ENCODE assay signal across 7 cellular contexts in the genomic region with DNA sequence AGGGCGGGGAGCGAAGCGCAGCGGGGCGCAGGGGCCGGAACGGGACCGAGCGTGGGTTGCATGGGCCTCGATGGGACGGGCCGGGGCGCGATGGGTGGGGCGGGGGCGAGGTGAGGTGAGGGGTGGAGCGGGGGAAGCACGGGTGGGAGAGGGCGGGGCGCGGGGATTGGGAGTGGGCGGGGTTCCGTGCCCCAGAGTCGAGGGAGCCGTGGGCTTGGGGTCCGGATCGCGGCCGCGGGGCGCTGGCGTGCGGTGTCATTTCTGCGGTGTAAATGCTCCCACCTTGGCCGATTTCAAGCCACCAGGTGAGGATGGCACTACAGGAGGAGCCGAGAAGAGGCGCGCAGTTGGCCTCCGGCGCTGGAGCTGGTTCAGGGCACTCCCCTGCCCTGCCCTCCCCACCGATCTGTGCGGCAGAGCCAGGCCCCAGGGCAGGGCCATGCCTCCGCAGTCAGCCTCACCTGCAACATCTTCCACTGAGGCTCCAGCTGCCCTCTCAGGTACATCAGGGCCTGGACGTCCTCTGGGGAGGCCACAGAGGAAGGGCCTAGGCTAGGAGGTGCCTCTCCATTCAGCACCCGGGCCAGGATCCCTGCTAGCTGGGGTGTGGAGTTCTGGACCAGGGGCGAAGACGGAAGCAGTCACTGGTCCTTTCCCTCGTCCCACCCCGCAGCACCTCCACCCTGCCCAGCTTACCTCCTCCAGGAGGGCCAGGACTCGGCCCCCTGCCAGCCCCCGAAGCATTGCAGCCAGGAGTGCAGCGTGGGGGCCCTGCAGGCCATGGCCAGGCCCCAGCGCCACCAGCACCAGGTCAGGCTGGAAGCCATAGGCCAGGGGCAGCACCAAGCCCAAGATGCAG. TPM values are rescaled to one million over a fixed set of nuclear protein-coding genes. Genes with fewer than 3 reads are reported as not detected.
DNase-seq lines count a peak whose midpoint lies in the region; ATAC-seq and TF ChIP-seq lines count a peak whose summit lies in the region.

No MANE protein-coding gene starts in this region.

- ATAC-seq in GM21367 (IDR thresholded peaks at IDR 0.05; ENCODE audit: unreplicated experiment), result no peak
- ATAC-seq in HG03175 (IDR thresholded peaks at IDR 0.05; ENCODE audit: unreplicated experiment), result no peak

- POLR2A ChIA-PET in HEK293T (lab: Yijun Ruan, JAX), result interaction anchor here (1.0 to 1.2 kb wide), 3 partner anchors 14 to 83 kb away, joined by 3 read pairs; no protein-coding TSS in a partner anchor

- peak overlapping the region; percentile 95 for H3K18ac ChIP-seq in trophoblast cell (ENCODE audit: low read length)

- H3K9ac ChIP-seq in fibroblast of lung (ENCODE audit: insufficient read depth, low read length) (peak overlapping the region; percentile 94), trophoblast cell (ENCODE audit: low read length) (peak overlapping the region; percentile 80)

- H3K27ac ChIP-seq in fibroblast of lung (ENCODE audit: insufficient read depth, low read length) (peak overlapping the region; percentile 88), trophoblast cell (ENCODE audit: low read depth, low read length) (peak overlapping the region; percentile 87)

- H3K4me2 ChIP-seq in fibroblast of lung (ENCODE audit: extremely low read depth, insufficient read depth, low read length) (peak overlapping the region; percentile 98), trophoblast cell (ENCODE audit: low read length) (peak overlapping the region; percentile 90)

- H3K36me3 ChIP-seq in fibroblast of lung (ENCODE audit: control insufficient read depth, insufficient read depth, low read length), result peaks cover 30% of the 10 kb centered on the region
- H3K36me3 ChIP-seq in trophoblast cell (ENCODE audit: control insufficient read depth in 1 of 2, insufficient read depth in 2 of 2, low read length in 2 of 2), result peaks cover 26 to 29% of the 10 kb centered on the region in 2 experiments

- H2AFZ ChIP-seq in fibroblast of lung (ENCODE audit: low read length) (peak overlapping the region; percentile 59), trophoblast cell (ENCODE audit: insufficient read depth, low read length, poor library complexity) (peak overlapping the region; percentile 86)

- H3K9me3 ChIP-seq in fibroblast of lung (ENCODE audit: control insufficient read depth, insufficient read depth, low read depth, low read length) (no peaks in the 10 kb centered on the region), trophoblast cell (ENCODE audit: insufficient read depth, low read depth, low read length) (peaks cover 3% of the 10 kb centered on the region)

- H3K36me3 Mint-ChIP-seq in T-helper 2 cell treated with Interferon-gamma antibody and Interleukin-4, amounts not matched to agents 5 μg/mL and 100 μg/mL, for 36 hours (ENCODE audit: low read depth), result peaks cover 16% of the 10 kb centered on the region

- H2BK120ac ChIP-seq in trophoblast cell (ENCODE audit: insufficient read depth, low read length, poor library complexity), result peak overlapping the region; percentile 52

- no peaks in the 10 kb centered on the region for H4K20me1 ChIP-seq in fibroblast of lung (ENCODE audit: control insufficient read depth, extremely low read depth, insufficient read depth, low read length)

- H3K79me1 ChIP-seq in trophoblast cell (ENCODE audit: low read length), result peaks cover 7% of the 10 kb centered on the region

- H3K4me3 Mint-ChIP-seq in T-helper 2 cell treated with Interferon-gamma antibody and Interleukin-4, amounts not matched to agents 5 μg/mL and 100 μg/mL, for 36 hours, result peak overlapping the region; percentile 100

- H2BK5ac ChIP-seq in trophoblast cell (ENCODE audit: low read depth, low read length, poor library complexity), result peak overlapping the region; percentile 73

- peak overlapping the region; percentile 97 for H4K8ac ChIP-seq in trophoblast cell (ENCODE audit: low read depth, low read length)

- TF ChIP-seq CTCF in fibroblast of lung (conservative IDR thresholded peaks at IDR 0.05 in 1 of 2, IDR thresholded peaks at IDR 0.05 in 1 of 2; ENCODE audit: low read depth in 1 of 2, low read length in 2 of 2), result no peak

- peaks cover 15% of the 10 kb centered on the region for H3K4me1 Mint-ChIP-seq in T-helper 2 cell treated with Interferon-gamma antibody and Interleukin-4, amounts not matched to agents 5 μg/mL and 100 μg/mL, for 36 hours (ENCODE audit: low read depth)

- H4K12ac ChIP-seq in trophoblast cell (ENCODE audit: low read depth, low read length), result peak overlapping the region; percentile 91

- H3K4me1 ChIP-seq in fibroblast of lung (ENCODE audit: control insufficient read depth, extremely low read depth, insufficient read depth, low read length), result peaks cover 20% of the 10 kb centered on the region
- H3K4me1 ChIP-seq in trophoblast cell (ENCODE audit: control insufficient read depth in 1 of 2, insufficient read depth in 2 of 2, low read length in 2 of 2), result peaks cover 15 to 24% of the 10 kb centered on the region in 2 experiments

- peak overlapping the region; percentile 75 for H3K4ac ChIP-seq in trophoblast cell (ENCODE audit: low read depth, low read length)

- CTCF ChIA-PET in HEK293T (lab: Yijun Ruan, JAX), result no interaction called here

- peaks cover 55% of the 10 kb centered on the region for H3K79me2 ChIP-seq in fibroblast of lung (ENCODE audit: control insufficient read depth, insufficient read depth, low read length)
- H3K79me2 ChIP-seq in trophoblast cell (ENCODE audit: control insufficient read depth, insufficient read depth, low read length, poor library complexity), result peaks cover 11% of the 10 kb centered on the region

- H3K4me3 ChIP-seq in fibroblast of lung (replicated peaks in 1 of 4; ENCODE audit: control extremely low read depth in 1 of 4, insufficient read depth in 1 of 4, low read depth in 3 of 4, low read length in 4 of 4), result peak overlapping the region; percentile 93 to 100 (median 95)
- H3K4me3 ChIP-seq in trophoblast cell (ENCODE audit: low read depth, low read length), result peak overlapping the region; percentile 92

- H4K91ac ChIP-seq in trophoblast cell (ENCODE audit: low read depth, low read length), result peak overlapping the region; percentile 86

- H3K27me3 Mint-ChIP-seq in T-helper 2 cell treated with Interferon-gamma antibody and Interleukin-4, amounts not matched to agents 5 μg/mL and 100 μg/mL, for 36 hours (ENCODE audit: low read depth), result no peaks in the 10 kb centered on the region

- no peaks in the 10 kb centered on the region for H3K27me3 ChIP-seq in fibroblast of lung (ENCODE audit: control insufficient read depth, insufficient read depth, low read length)
- H3K27me3 ChIP-seq in trophoblast cell (ENCODE audit: insufficient read depth, low read length), result no peaks in the 10 kb centered on the region

- no peaks in the 10 kb centered on the region for H3K9me3 Mint-ChIP-seq in T-helper 2 cell treated with Interferon-gamma antibody and Interleukin-4, amounts not matched to agents 5 μg/mL and 100 μg/mL, for 36 hours

- peak overlapping the region; percentile 92 for H3K14ac ChIP-seq in trophoblast cell (ENCODE audit: low read length)

- H3K23ac ChIP-seq in trophoblast cell (ENCODE audit: low read length), result no peak overlapping the region

- peak overlapping the region; percentile 29 for H2AK5ac ChIP-seq in trophoblast cell (ENCODE audit: low read length)

- no CpG with 5 or more reads among the region's 53 CpGs for WGBS in trophoblast cell (ENCODE audit: extremely low coverage, insufficient coverage, insufficient read length)

- H3K27ac Mint-ChIP-seq in T-helper 2 cell treated with Interferon-gamma antibody and Interleukin-4, amounts not matched to agents 5 μg/mL and 100 μg/mL, for 36 hours, result peak overlapping the region; percentile 100

- DNase-seq in HEK293T (ENCODE audit: extremely low spot score) (no peak), fibroblast of lung (ENCODE audit: low read depth in 2 of 2) (no peak), trophoblast cell (no peak), NCI-H526 (lab: John Stamatoyannopoulos, UW) (no peak)
- DNase-seq in T-helper 2 cell treated with Interferon-gamma antibody and Interleukin-4, amounts not matched to agents 5 μg/mL and 100 μg/mL, for 36 hours (ENCODE audit: low spot score), result no peak

- no peak overlapping the region for H2BK12ac ChIP-seq in trophoblast cell (ENCODE audit: low read length)

TF ChIP-seq in HEK293T, 16 proteins besides CTCF, POLR2A, EP300 and RAD21:
- TF ChIP-seq TARDBP (IDR thresholded peaks at IDR 0.05) (0 out of 2 replicates have a peak, but pooled peaks have one; percentile 0), SP1 (IDR thresholded peaks at IDR 0.05) (no peak)

RNA-seq across cellular contexts. Expression of gene TUBGCP6, which starts 0.6 kb away (rescaled TPM):
- 19.0 and 23.8 TPM in 2 replicates for total RNA-seq in fibroblast of lung
- 6.7 and 7.3 TPM in 2 replicates for polyA plus RNA-seq in fibroblast of lung
- polyA plus RNA-seq in fibroblast of lung (2012), result 10.8 and 11.2 TPM in 2 replicates
- 17.3 and 18.7 TPM in 2 replicates for polyA minus RNA-seq in fibroblast of lung (ENCODE audit: low replicate concordance)
- 9.8 and 10.1 TPM in 2 replicates for polyA plus RNA-seq in trophoblast cell (2013)

RNA-seq across cellular contexts. Expression of gene HDAC10, which starts 5.6 kb away (rescaled TPM):
- total RNA-seq in fibroblast of lung, result 19.3 and 27.6 TPM in 2 replicates
- polyA plus RNA-seq in fibroblast of lung, result 5.1 and 6.7 TPM in 2 replicates
- 13.4 and 18.2 TPM in 2 replicates for polyA plus RNA-seq in fibroblast of lung (2012)
- polyA minus RNA-seq in fibroblast of lung (ENCODE audit: low replicate concordance), result 6.7 and 15.9 TPM in 2 replicates
- 16.1 TPM in 2 replicates for polyA plus RNA-seq in trophoblast cell (2013)

RNA-seq across cellular contexts. Expression of gene MAPK12, which starts 16.0 kb away (rescaled TPM):
- 24.4 and 30.1 TPM in 2 replicates for total RNA-seq in fibroblast of lung
- 16.4 and 21.5 TPM in 2 replicates for polyA plus RNA-seq in fibroblast of lung
- polyA plus RNA-seq in fibroblast of lung (2012), result 19.8 and 26.9 TPM in 2 replicates
- polyA minus RNA-seq in fibroblast of lung (ENCODE audit: low replicate concordance), result 39.0 and 43.3 TPM in 2 replicates
- polyA plus RNA-seq in trophoblast cell (2013), result 2.5 and 2.7 TPM in 2 replicates

RNA-seq across cellular contexts. Expression of gene MAPK11, which starts 24.7 kb away (rescaled TPM):
- 5.9 and 7.6 TPM in 2 replicates for total RNA-seq in fibroblast of lung
- 2.6 and 4.1 TPM in 2 replicates for polyA plus RNA-seq in fibroblast of lung
- 5.4 and 10.7 TPM in 2 replicates for polyA plus RNA-seq in fibroblast of lung (2012)
- 17.1 and 18.7 TPM in 2 replicates for polyA minus RNA-seq in fibroblast of lung (ENCODE audit: low replicate concordance)
- 0.15 and 0.29 TPM in 2 replicates for polyA plus RNA-seq in trophoblast cell (2013)

RNA-seq across cellular contexts. Expression of gene SELENOO, which starts 44.6 kb away (rescaled TPM):
- total RNA-seq in fibroblast of lung, result 16.9 and 20.1 TPM in 2 replicates
- polyA plus RNA-seq in fibroblast of lung, result 8.3 and 10.2 TPM in 2 replicates
- polyA plus RNA-seq in fibroblast of lung (2012), result 12.8 and 16.6 TPM in 2 replicates
- 6.7 and 12.0 TPM in 2 replicates for polyA minus RNA-seq in fibroblast of lung (ENCODE audit: low replicate concordance)
- polyA plus RNA-seq in trophoblast cell (2013), result 13.6 and 13.8 TPM in 2 replicates
